ENCODE assay signal across 19 cellular contexts in the genomic region with DNA sequence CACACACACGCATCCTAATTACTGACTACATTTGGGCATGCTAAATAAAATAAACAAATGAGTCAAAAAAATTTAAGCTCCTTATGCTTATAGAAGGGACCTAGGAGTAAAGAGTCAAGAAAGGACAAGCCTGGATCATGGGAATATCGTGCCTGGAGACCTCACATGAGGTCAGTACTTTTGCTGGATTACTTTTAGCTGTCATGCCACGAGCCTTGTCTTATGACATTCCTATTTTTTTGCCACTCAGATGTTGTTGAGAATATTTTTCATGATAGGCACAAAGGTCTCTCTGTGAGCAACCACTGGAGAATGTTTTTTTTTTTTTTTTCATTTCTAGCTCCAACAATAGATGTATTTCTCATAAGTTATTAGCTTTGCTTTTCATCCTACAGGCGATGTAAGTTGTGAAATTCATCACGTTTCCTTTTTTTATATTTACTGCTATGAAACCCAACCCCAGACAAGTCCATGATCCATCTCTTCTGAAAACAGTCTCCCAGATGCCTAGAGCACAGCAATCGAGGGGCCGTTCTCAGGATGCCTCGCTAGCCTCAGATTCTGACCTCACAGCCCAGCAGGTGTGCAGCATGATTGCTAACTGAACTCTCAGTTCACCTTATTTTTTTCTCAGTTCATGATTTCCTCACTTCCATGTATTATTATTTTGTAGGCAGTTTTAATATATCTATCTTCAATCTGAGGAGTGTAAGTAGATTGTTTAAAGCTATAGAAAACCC.
DNase-seq lines count a peak whose midpoint lies in the region; ATAC-seq and TF ChIP-seq lines count a peak whose summit lies in the region.
"Had no signal": no experiment of that assay in that cellular context is flagged by ENCODE, and none has a peak within 500 bp of the region (broad histone marks: within the 10 kb centered on the region; RNA-seq: fewer than 3 reads in every experiment).

No MANE protein-coding gene starts in this region.

- H3K4me3 ChIP-seq in mammary epithelial cell (replicated peaks in 1 of 3; ENCODE audit: insufficient read depth in 1 of 3, low read depth in 2 of 3, low read length in 3 of 3): no peak overlapping the region
- no peak overlapping the region for H3K4me3 ChIP-seq in PC-3 (ENCODE audit: low read length)
- no peak overlapping the region for H3K4me3 ChIP-seq in fibroblast of lung (replicated peaks in 1 of 4; ENCODE audit: control extremely low read depth in 1 of 4, insufficient read depth in 1 of 4, low read depth in 3 of 4, low read length in 4 of 4)
- no peak overlapping the region for H3K4me3 ChIP-seq in esophagus squamous epithelium
- H3K4me3 ChIP-seq: ovary, PC-9, skin epidermis had no signal

- no peak for ATAC-seq in PC-3
- ATAC-seq: activated CD8-positive, alpha-beta T cell treated with anti-CD3 and anti-CD28 coated beads for 36 hours; activated T-helper 17 cell treated with anti-CD3 and anti-CD28 coated beads, Interleukin-2, amount 50 U/mL, for 72 hours; left cardiac atrium had no signal

- TF ChIP-seq CTCF in mammary epithelial cell (conservative IDR thresholded peaks at IDR 0.05 in 1 of 2, IDR thresholded peaks at IDR 0.05 in 1 of 2; ENCODE audit: extremely low read depth in 1 of 2, insufficient read depth in 1 of 2, low read depth in 1 of 2, low read length in 2 of 2) (no peak), MCF 10A (IDR thresholded peaks at IDR 0.05; ENCODE audit: unreplicated experiment) (no peak), PC-3 (conservative IDR thresholded peaks at IDR 0.05; ENCODE audit: low read depth, low read length) (no peak), fibroblast of lung (conservative IDR thresholded peaks at IDR 0.05 in 1 of 2, IDR thresholded peaks at IDR 0.05 in 1 of 2; ENCODE audit: low read depth in 1 of 2, low read length in 2 of 2) (no peak), esophagus squamous epithelium (IDR thresholded peaks at IDR 0.05) (no peak)

- H3K4me1 ChIP-seq in mammary epithelial cell (ENCODE audit: insufficient read depth, low read length) (peaks cover 19% of the 10 kb centered on the region), PC-3 (ENCODE audit: insufficient read depth, low read length) (peaks cover 11% of the 10 kb centered on the region), fibroblast of lung (ENCODE audit: control insufficient read depth, extremely low read depth, insufficient read depth, low read length) (peaks cover 2% of the 10 kb centered on the region), esophagus squamous epithelium (no peaks in the 10 kb centered on the region)

- H2AFZ ChIP-seq in mammary epithelial cell (ENCODE audit: low read depth, low read length): no peak overlapping the region
- H2AFZ ChIP-seq in PC-3 (ENCODE audit: low read length): no peak overlapping the region
- H2AFZ ChIP-seq in fibroblast of lung (ENCODE audit: low read length): no peak overlapping the region
- H2AFZ ChIP-seq: PC-9 had no signal

- no peaks in the 10 kb centered on the region for H3K27me3 ChIP-seq in mammary epithelial cell (ENCODE audit: insufficient read depth, low read length)
- H3K27me3 ChIP-seq in PC-3 (ENCODE audit: low read length): no peaks in the 10 kb centered on the region
- H3K27me3 ChIP-seq in fibroblast of lung (ENCODE audit: control insufficient read depth, insufficient read depth, low read length): no peaks in the 10 kb centered on the region
- H3K27me3 ChIP-seq in esophagus squamous epithelium: no peaks in the 10 kb centered on the region
- H3K27me3 ChIP-seq: ovary had no signal

- H3K27me3 Mint-ChIP-seq in MCF 10A (ENCODE audit: insufficient read depth, unreplicated experiment): no peaks in the 10 kb centered on the region
- H3K27me3 Mint-ChIP-seq: activated T-helper 17 cell treated with anti-CD3 and anti-CD28 coated beads, Interleukin-2, amount 50 U/mL, for 72 hours had no signal

- no peak overlapping the region for H3K4me3 Mint-ChIP-seq in MCF 10A (ENCODE audit: unreplicated experiment)
- H3K4me3 Mint-ChIP-seq: activated CD8-positive, alpha-beta T cell treated with anti-CD3 and anti-CD28 coated beads for 36 hours; activated T-helper 17 cell treated with anti-CD3 and anti-CD28 coated beads, Interleukin-2, amount 50 U/mL, for 72 hours had no signal

- H3K9me3 ChIP-seq in mammary epithelial cell (replicated peaks; ENCODE audit: insufficient read depth, low read length) (no peaks in the 10 kb centered on the region), PC-3 (ENCODE audit: low read length) (no peaks in the 10 kb centered on the region), fibroblast of lung (ENCODE audit: control insufficient read depth, insufficient read depth, low read depth, low read length) (no peaks in the 10 kb centered on the region), esophagus squamous epithelium (no peaks in the 10 kb centered on the region)
- H3K9me3 ChIP-seq: ovary had no signal

- POLR2A ChIA-PET in MCF 10A (lab: Yijun Ruan, JAX) (interaction anchor here (0.7 kb wide), 1 partner anchor 16 kb away, joined by 3 read pairs; no protein-coding TSS in a partner anchor), PC-3 (lab: Charles Lee; ENCODE audit: unreplicated experiment) (interaction anchor here (0.6 kb wide), 1 partner anchor 43 kb away, joined by 5 read pairs; no protein-coding TSS in a partner anchor)

- H3K27ac Mint-ChIP-seq in MCF 10A (ENCODE audit: low read depth, unreplicated experiment): no peak overlapping the region
- H3K27ac Mint-ChIP-seq: activated CD8-positive, alpha-beta T cell treated with anti-CD3 and anti-CD28 coated beads for 36 hours; activated T-helper 17 cell treated with anti-CD3 and anti-CD28 coated beads, Interleukin-2, amount 50 U/mL, for 72 hours had no signal

- H4K20me1 ChIP-seq in mammary epithelial cell (ENCODE audit: insufficient read depth, low read length): no peaks in the 10 kb centered on the region
- no peaks in the 10 kb centered on the region for H4K20me1 ChIP-seq in PC-3 (ENCODE audit: low read length)
- H4K20me1 ChIP-seq in fibroblast of lung (ENCODE audit: control insufficient read depth, extremely low read depth, insufficient read depth, low read length): no peaks in the 10 kb centered on the region

- no peaks in the 10 kb centered on the region for H3K9me2 ChIP-seq in PC-3 (replicated peaks; ENCODE audit: low read length)

- no peaks in the 10 kb centered on the region for H3K36me3 Mint-ChIP-seq in MCF 10A (ENCODE audit: insufficient read depth, unreplicated experiment)

- H3K27ac ChIP-seq in mammary epithelial cell (ENCODE audit: insufficient read depth, low read depth, low read length) (no peak overlapping the region), PC-3 (ENCODE audit: low read length) (no peak overlapping the region), fibroblast of lung (ENCODE audit: insufficient read depth, low read length) (no peak overlapping the region), esophagus squamous epithelium (no peak overlapping the region)
- H3K27ac ChIP-seq: ovary, PC-9 had no signal

- intact Hi-C loops in mammary epithelial cell (cut with micrococcal nuclease): loop anchor here (5.0 kb wide), 1 partner anchor 462 kb away; a partner anchor contains a TSS
- intact Hi-C loops in MCF 10A (cut with micrococcal nuclease): loop anchor here (10.0 kb wide), 1 partner anchor 460 kb away; a partner anchor contains a TSS
- intact Hi-C loops in PC-3 (cut with micrococcal nuclease): no loop called here
- intact Hi-C loops in esophagus squamous epithelium (cut with DNase I): no loop called here

- in situ Hi-C loops in mammary epithelial cell (cut with MboI; ENCODE audit: low sequenced_read_pairs in 2 of 2): no loop called here
- in situ Hi-C loops in KBM-7 (cut with MboI; ENCODE audit: low pct_unique_long_range_greater_than_20kb, low sequenced_read_pairs): no loop called here

- no peaks in the 10 kb centered on the region for H3K36me3 ChIP-seq in mammary epithelial cell (ENCODE audit: insufficient read depth, low read length)
- H3K36me3 ChIP-seq in PC-3 (ENCODE audit: low read depth, low read length): no peaks in the 10 kb centered on the region
- H3K36me3 ChIP-seq in fibroblast of lung (ENCODE audit: control insufficient read depth, insufficient read depth, low read length): no peaks in the 10 kb centered on the region
- no peaks in the 10 kb centered on the region for H3K36me3 ChIP-seq in esophagus squamous epithelium
- H3K36me3 ChIP-seq: ovary had no signal

- H3K79me2 ChIP-seq in mammary epithelial cell (ENCODE audit: insufficient read depth, low read length): no peaks in the 10 kb centered on the region
- no peaks in the 10 kb centered on the region for H3K79me2 ChIP-seq in PC-3 (ENCODE audit: low read length)
- H3K79me2 ChIP-seq in fibroblast of lung (ENCODE audit: control insufficient read depth, insufficient read depth, low read length): no peaks in the 10 kb centered on the region

- H3F3A ChIP-seq in PC-3 (ENCODE audit: low read length, unreplicated experiment): no peaks in the 10 kb centered on the region

- TF ChIP-seq POLR2A in esophagus squamous epithelium (IDR thresholded peaks at IDR 0.05): no peak

- 54% methylated on average over 8 of the region's 8 CpGs for WGBS in mammary epithelial cell (ENCODE audit: low coverage, missing lambda C conversion rate)
- 67 to 76% methylated on average over 8 of the region's 8 CpGs for WGBS in esophagus squamous epithelium, 2 donors

- H3K4me2 ChIP-seq in mammary epithelial cell (ENCODE audit: insufficient read depth, low read depth, low read length) (peak overlapping the region; percentile 20), PC-3 (ENCODE audit: low read length) (no peak overlapping the region), fibroblast of lung (ENCODE audit: extremely low read depth, insufficient read depth, low read length) (no peak overlapping the region)
- H3K4me2 ChIP-seq: PC-9 had no signal

- peaks cover 9% of the 10 kb centered on the region for H3K4me1 Mint-ChIP-seq in MCF 10A (ENCODE audit: insufficient read depth, unreplicated experiment)
- H3K4me1 Mint-ChIP-seq: activated T-helper 17 cell treated with anti-CD3 and anti-CD28 coated beads, Interleukin-2, amount 50 U/mL, for 72 hours had no signal

- CTCF ChIA-PET in mammary epithelial cell (lab: Charles Lee; ENCODE audit: low non-redundant PET): interaction anchor here (0.5 to 0.7 kb wide), 2 partner anchors 317 to 446 kb away, joined by 4 read pairs; no protein-coding TSS in a partner anchor
- CTCF ChIA-PET in MCF 10A (lab: Yijun Ruan, JAX): interaction anchor here (0.9 to 1.2 kb wide), 2 partner anchors 11 to 682 kb away, joined by 3 read pairs; no protein-coding TSS in a partner anchor
- CTCF ChIA-PET in PC-3 (lab: Charles Lee): interaction anchor here (0.6 kb wide), 1 partner anchor 9 kb away, joined by 3 read pairs; no protein-coding TSS in a partner anchor

- no peaks in the 10 kb centered on the region for H3K9me3 Mint-ChIP-seq in MCF 10A (ENCODE audit: unreplicated experiment)
- H3K9me3 Mint-ChIP-seq: activated CD8-positive, alpha-beta T cell treated with anti-CD3 and anti-CD28 coated beads for 36 hours; activated T-helper 17 cell treated with anti-CD3 and anti-CD28 coated beads, Interleukin-2, amount 50 U/mL, for 72 hours had no signal

- H3K9ac ChIP-seq in mammary epithelial cell (ENCODE audit: insufficient read depth, low read length) (no peak overlapping the region), PC-3 (ENCODE audit: low read length) (no peak overlapping the region), fibroblast of lung (ENCODE audit: insufficient read depth, low read length) (no peak overlapping the region)

- DNase-seq in mammary epithelial cell (peak; percentile 70), MCF 10A (ENCODE audit: unreplicated experiment) (no peak), PC-3 (peak; percentile 3), fibroblast of lung (ENCODE audit: low read depth in 2 of 2) (peak; percentile 38 to 87), HuH-7 (ENCODE audit: low spot score) (no peak), esophagus squamous epithelium (lab: John Stamatoyannopoulos, UW) (no peak), KBM-7 (no peak)
- DNase-seq in activated CD4-positive, alpha-beta T cell treated with anti-CD3 and anti-CD28 coated beads for 1 hour: no peak
- DNase-seq: activated CD8-positive, alpha-beta T cell treated with anti-CD3 and anti-CD28 coated beads for 36 hours; cortex of kidney; DMS79; KG1; left cardiac atrium; NCI-H524; ovary; trophoblast cell had no signal

- dilution Hi-C loops in mammary epithelial cell (cut with HindIII; ENCODE audit: low sequenced_read_pairs): no loop called here

- BruUV-seq in mammary epithelial cell (replicated peaks; lab: Mats Ljungman, UMichigan) (no TSS peak), MCF 10A (replicated peaks; lab: Mats Ljungman, UMichigan) (no TSS peak), PC-3 (replicated peaks; lab: Mats Ljungman, UMichigan) (no TSS peak)

Comparison
In these comparisons a context has a peak if more than half of its experiments do, and no peak if none do; other contexts are left out.
1. DNase-seq: peak in mammary epithelial cell (single experiment), PC-3 (single experiment) and fibroblast of lung (2 of 2); none in MCF 10A (single experiment), activated CD4-positive, alpha-beta T cell treated with anti-CD3 and anti-CD28 coated beads for 1 hour (single experiment), HuH-7 (single experiment), esophagus squamous epithelium (single experiment) and KBM-7 (single experiment).
2. intact Hi-C loops: an anchor here in mammary epithelial cell (5.0 kb wide) and MCF 10A (10.0 kb wide); none called in PC-3 and esophagus squamous epithelium.